12 cellular contexts compared by ENCODE assay signal in the genomic region with DNA sequence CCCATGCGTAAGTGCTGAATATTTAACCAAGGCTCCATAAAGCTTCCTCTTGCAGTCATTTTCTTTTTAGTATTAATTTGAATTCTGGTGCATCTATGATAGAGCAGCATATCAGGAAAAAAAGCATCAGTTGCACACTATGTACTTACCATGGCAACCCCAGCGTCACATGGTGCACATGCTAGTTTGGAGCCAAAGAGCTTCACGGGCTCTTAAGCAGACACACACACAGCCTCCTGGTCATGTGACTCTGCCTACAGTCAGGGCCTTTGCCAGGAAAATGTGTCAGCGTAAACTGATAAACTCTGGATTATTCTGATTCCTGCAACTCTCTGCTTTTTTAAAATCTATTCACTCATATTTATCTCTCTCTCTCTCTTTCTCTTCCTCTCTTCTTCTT. TPM values are rescaled to one million over a fixed set of nuclear protein-coding genes. Genes with fewer than 3 reads are reported as not detected.
DNase-seq lines count a peak whose midpoint lies in the region; ATAC-seq and TF ChIP-seq lines count a peak whose summit lies in the region.
"Had no signal": no experiment of that assay in that cellular context is flagged by ENCODE, and none has a peak within 500 bp of the region (broad histone marks: within the 10 kb centered on the region; RNA-seq: fewer than 3 reads in every experiment).

No MANE protein-coding gene starts in this region.

- no peak for ATAC-seq in HG03175 (IDR thresholded peaks at IDR 0.05; ENCODE audit: unreplicated experiment)
- ATAC-seq: heart left ventricle had no signal

- intact Hi-C loops in dorsolateral prefrontal cortex (cut with DNase I) = no loop called here

- DNase-seq in G401 (ENCODE audit: low spot score) (peak; percentile 88), NCI-H2196 treated with DMSO at 0.1 percent for 48 hours (lab: John Stamatoyannopoulos, UW; ENCODE audit: unreplicated experiment) (peak; percentile 82), dorsolateral prefrontal cortex (peak; percentile 24 to 86 (median 70)), occipital lobe (lab: John Stamatoyannopoulos, UW) (peak; percentile 71), A172 (ENCODE audit: low spot score) (no peak), NOMO-1 treated with dmso at 0.1 percent for 144 hours (lab: John Stamatoyannopoulos, UW; ENCODE audit: unreplicated experiment) (no peak)
- no peak for DNase-seq in effector CD4-positive, alpha-beta T cell
- DNase-seq: activated naive CD4-positive, alpha-beta T cell; heart left ventricle; transverse colon had no signal

- no peak for TF ChIP-seq CTCF in dorsolateral prefrontal cortex (IDR thresholded peaks at IDR 0.05 in 54 of 56, conservative IDR thresholded peaks at IDR 0.05 in 2 of 56; ENCODE audit: low read depth in 1 of 56, partially characterized antibody in 56 of 56)

- in situ Hi-C loops in G401 (cut with HindIII; ENCODE audit: low sequenced_read_pairs) = no loop called here

- H3K4me3 ChIP-seq in dorsolateral prefrontal cortex = peak overlapping the region in 6 of 59 donors; percentile 3 to 35 (median 13)
- H3K4me3 ChIP-seq: heart left ventricle, transverse colon had no signal

- H3K27me3 ChIP-seq in dorsolateral prefrontal cortex = no peaks in the 10 kb centered on the region
- H3K27me3 ChIP-seq: transverse colon had no signal

- peak overlapping the region in 2 of 59 donors; percentile 20 to 49 for H3K27ac ChIP-seq in dorsolateral prefrontal cortex
- H3K27ac ChIP-seq: heart left ventricle, transverse colon had no signal

RNA-seq across cellular contexts. Expression of gene NYAP2, which starts 30.2 kb away (rescaled TPM):
- not detected in 2 replicates for total RNA-seq in G401 (2014; rRNA removed; shearing (Covaris generic))
- 10 to 100 TPM in 25 of 120 experiments, 1 to 10 TPM in 95; 2.0 to 14.0 (median 8.2) TPM for total RNA-seq in dorsolateral prefrontal cortex
- total RNA-seq in occipital lobe = 7.8 TPM
- not detected in 2 replicates for total RNA-seq in A172 (2014; rRNA removed; shearing (Covaris generic))
- total RNA-seq: heart left ventricle; T-helper 2 cell treated with Interferon-gamma antibody and Interleukin-4, amounts not matched to agents 100 ng/mL and 5 ng/mL, for 36 hours had no signal

Comparison
In these comparisons a context has a peak if more than half of its experiments do, and no peak if none do; other contexts are left out.
1. DNase-seq: peak in G401 (single experiment), NCI-H2196 treated with DMSO at 0.1 percent for 48 hours (single experiment), dorsolateral prefrontal cortex (10 of 10) and occipital lobe (single experiment); none in A172 (single experiment), NOMO-1 treated with dmso at 0.1 percent for 144 hours (single experiment) and effector CD4-positive, alpha-beta T cell (single experiment).